8 cellular contexts compared by ENCODE assay signal in genomic region chr2:25877431-25878360, GRCh38. TPM values are rescaled to one million over a fixed set of nuclear protein-coding genes. Genes with fewer than 3 reads are reported as not detected.
DNase-seq lines count a peak whose midpoint lies in the region; ATAC-seq and TF ChIP-seq lines count a peak whose summit lies in the region.

No MANE protein-coding gene starts in this region.

- H3F3A ChIP-seq in GM23338 (replicated peaks; ENCODE audit: low read depth), result peaks cover 4% of the 10 kb centered on the region

- H3K9ac ChIP-seq in DND-41 (ENCODE audit: low read depth, low read length), result peak overlapping the region; percentile 95

- H3K4me3 ChIP-seq in DND-41 (ENCODE audit: low read depth in 1 of 2, low read length in 2 of 2), result peak overlapping the region; percentile 91 to 97
- peak overlapping the region; percentile 97 for H3K4me3 ChIP-seq in GM23338
- peak overlapping the region; percentile 94 for H3K4me3 ChIP-seq in LNCaP clone FGC (ENCODE audit: low read depth, low read length)
- peak overlapping the region; percentile 98 for H3K4me3 ChIP-seq in thoracic aorta

- DNase-seq in DND-41 (peak; percentile 66), GM23338 (ENCODE audit: low spot score) (peak; percentile 77), LNCaP clone FGC (ENCODE audit: low read depth) (peak; percentile 21), SK-N-DZ (ENCODE audit: low spot score) (peak; percentile 52), glomerular visceral epithelial cell (ENCODE audit: extremely low spot score) (peak; percentile 44), osteocyte (ENCODE audit: extremely low spot score, unreplicated experiment) (peak; percentile 85), thoracic aorta (ENCODE audit: low spot score) (no peak)
- peak; percentile 77 for DNase-seq in activated naive CD4-positive, alpha-beta T cell treated with anti-CD3 and anti-CD28 coated beads, Interleukin-2, amount 10 ng/mL, durations not matched to agents 7 days and 5 days

- peaks cover 3% of the 10 kb centered on the region for H3K27me3 Mint-ChIP-seq in GM23338 (ENCODE audit: insufficient read depth, low read depth, poor library complexity)
- H3K27me3 Mint-ChIP-seq in activated naive CD4-positive, alpha-beta T cell treated with anti-CD3 and anti-CD28 coated beads, Interleukin-2, amount 10 ng/mL, durations not matched to agents 7 days and 5 days, result no peaks in the 10 kb centered on the region
- peaks cover 11% of the 10 kb centered on the region for H3K27me3 Mint-ChIP-seq in osteocyte (ENCODE audit: unreplicated experiment)

- H3K27me3 ChIP-seq in DND-41 (ENCODE audit: insufficient read depth, low read length, poor library complexity), result no peaks in the 10 kb centered on the region
- no peaks in the 10 kb centered on the region for H3K27me3 ChIP-seq in GM23338 (ENCODE audit: insufficient read depth)
- no peaks in the 10 kb centered on the region for H3K27me3 ChIP-seq in thoracic aorta (replicated peaks; ENCODE audit: insufficient read depth)

- ATAC-seq in DND-41 (ENCODE audit: insufficient read depth, low read depth), result peak; percentile 60
- peak; percentile 53 for ATAC-seq in GM23338
- peak; percentile 65 for ATAC-seq in thoracic aorta (ENCODE audit: insufficient number of reproducible peaks, low FRiP score, low read depth)

- H3K4me1 ChIP-seq in DND-41 (ENCODE audit: insufficient read depth, low read length) (peaks cover 27% of the 10 kb centered on the region), GM23338 (ENCODE audit: insufficient read depth) (peaks cover 8% of the 10 kb centered on the region; the same call in 1 of the 2 replicates), thoracic aorta (ENCODE audit: control insufficient read depth in 1 of 2, low read depth in 2 of 2) (peaks cover 8 to 19% of the 10 kb centered on the region in 2 donors)

- no peaks in the 10 kb centered on the region for H3K9me3 ChIP-seq in DND-41 (ENCODE audit: insufficient read depth, low read length, severe bottlenecking)
- no peaks in the 10 kb centered on the region for H3K9me3 ChIP-seq in thoracic aorta

- H3K36me3 ChIP-seq in DND-41 (ENCODE audit: insufficient read depth, low read length), result peaks cover 10% of the 10 kb centered on the region
- no peaks in the 10 kb centered on the region for H3K36me3 ChIP-seq in GM23338 (ENCODE audit: insufficient read depth)
- H3K36me3 ChIP-seq in thoracic aorta, result no peaks in the 10 kb centered on the region

- H3K9me3 Mint-ChIP-seq in GM23338 (no peaks in the 10 kb centered on the region), osteocyte (ENCODE audit: unreplicated experiment) (no peaks in the 10 kb centered on the region)
- no peaks in the 10 kb centered on the region for H3K9me3 Mint-ChIP-seq in activated naive CD4-positive, alpha-beta T cell treated with anti-CD3 and anti-CD28 coated beads, Interleukin-2, amount 10 ng/mL, durations not matched to agents 7 days and 5 days

- H3K27ac ChIP-seq in DND-41 (ENCODE audit: low read length) (peak overlapping the region; percentile 90), GM23338 (ENCODE audit: low read depth) (peak overlapping the region; percentile 95), thoracic aorta (peak overlapping the region; percentile 78 to 82)

- H4K20me1 ChIP-seq in DND-41 (ENCODE audit: insufficient read depth, low read length) (peaks cover 11% of the 10 kb centered on the region; the same call in 1 of the 2 replicates), GM23338 (replicated peaks; ENCODE audit: insufficient read depth) (peaks cover 13% of the 10 kb centered on the region)

- TF ChIP-seq CTCF in DND-41 (IDR thresholded peaks at IDR 0.05; ENCODE audit: borderline replicate concordance, extremely low read depth, low read length, poor library complexity, severe bottlenecking) (no peak), GM23338 (conservative IDR thresholded peaks at IDR 0.05; ENCODE audit: low read depth in 2 of 2) (no peak), LNCaP clone FGC (IDR thresholded peaks at IDR 0.05; ENCODE audit: control insufficient read depth, extremely low read depth, insufficient read depth) (no peak), osteocyte (IDR thresholded peaks at IDR 0.05) (no peak), thoracic aorta (IDR thresholded peaks at IDR 0.05) (no peak)

- peaks cover 14% of the 10 kb centered on the region for H3K4me1 Mint-ChIP-seq in GM23338
- H3K4me1 Mint-ChIP-seq in activated naive CD4-positive, alpha-beta T cell treated with anti-CD3 and anti-CD28 coated beads, Interleukin-2, amount 10 ng/mL, durations not matched to agents 7 days and 5 days, result peaks cover 34% of the 10 kb centered on the region
- H3K4me1 Mint-ChIP-seq in osteocyte (ENCODE audit: unreplicated experiment), result peaks cover 28% of the 10 kb centered on the region

- H3K27ac Mint-ChIP-seq in GM23338 (peak overlapping the region; percentile 97), osteocyte (ENCODE audit: unreplicated experiment) (peak overlapping the region; percentile 95)
- H3K27ac Mint-ChIP-seq in activated naive CD4-positive, alpha-beta T cell treated with anti-CD3 and anti-CD28 coated beads, Interleukin-2, amount 10 ng/mL, durations not matched to agents 7 days and 5 days, result peak overlapping the region; percentile 100

- H3K36me3 Mint-ChIP-seq in GM23338 (ENCODE audit: low read depth), result 0 out of 3 replicates have a peak, but pooled peaks cover 6% of the 10 kb centered on the region
- peaks cover 16% of the 10 kb centered on the region for H3K36me3 Mint-ChIP-seq in activated naive CD4-positive, alpha-beta T cell treated with anti-CD3 and anti-CD28 coated beads, Interleukin-2, amount 10 ng/mL, durations not matched to agents 7 days and 5 days
- H3K36me3 Mint-ChIP-seq in osteocyte (ENCODE audit: unreplicated experiment), result peaks cover 11% of the 10 kb centered on the region

- H3K9me2 ChIP-seq in GM23338 (ENCODE audit: insufficient read depth), result no peaks in the 10 kb centered on the region

- H2AFZ ChIP-seq in DND-41 (ENCODE audit: low read depth, low read length) (peak overlapping the region; percentile 83), GM23338 (peak overlapping the region; percentile 82)

- CTCF ChIA-PET in activated naive CD4-positive, alpha-beta T cell treated with anti-CD3 and anti-CD28 coated beads, Interleukin-2, amount 10 ng/mL, durations not matched to agents 7 days and 5 days (lab: Charles Lee), result interaction anchor here (0.6 to 2.1 kb wide), 5 partner anchors 20 to 478 kb away, joined by 3 to 18 read pairs (median 4); no protein-coding TSS in a partner anchor

- H3K4me2 ChIP-seq in DND-41 (ENCODE audit: insufficient read depth, low read length) (peak overlapping the region; percentile 81), GM23338 (peak overlapping the region; percentile 80)

- H3K79me2 ChIP-seq in DND-41 (ENCODE audit: insufficient read depth, low read length) (peaks cover 55% of the 10 kb centered on the region), GM23338 (replicated peaks; ENCODE audit: insufficient read depth) (peaks cover 50% of the 10 kb centered on the region)

- H3K4me3 Mint-ChIP-seq in GM23338 (peak overlapping the region; percentile 98), osteocyte (ENCODE audit: unreplicated experiment) (peak overlapping the region; percentile 97)
- peak overlapping the region; percentile 98 for H3K4me3 Mint-ChIP-seq in activated naive CD4-positive, alpha-beta T cell treated with anti-CD3 and anti-CD28 coated beads, Interleukin-2, amount 10 ng/mL, durations not matched to agents 7 days and 5 days

TF ChIP-seq in GM23338, 12 proteins besides CTCF, POLR2A, EP300 and RAD21 (continues in another document):
- no peak for TF ChIP-seq EZH2 (IDR thresholded peaks at IDR 0.05; ENCODE audit: low read depth, unreplicated experiment)
- no peak for TF ChIP-seq ZNF331 (CRISPR knock-in tag; IDR thresholded peaks at IDR 0.05; ENCODE audit: low read depth)
- no peak; the same call in 1 of the 2 replicates for TF ChIP-seq POLR2AphosphoS5 (IDR thresholded peaks at IDR 0.05; ENCODE audit: low read depth)
- TF ChIP-seq STAT1 (IDR thresholded peaks at IDR 0.05; ENCODE audit: unreplicated experiment), result no peak
- TF ChIP-seq ZNF114 (CRISPR knock-in tag; IDR thresholded peaks at IDR 0.05), result no peak
- TF ChIP-seq CREB1 (CRISPR knock-in tag; IDR thresholded peaks at IDR 0.05; ENCODE audit: low read depth), result no peak

RNA-seq across cellular contexts. Expression of gene ASXL2, which starts 0.6 kb away (rescaled TPM):
- total RNA-seq in GM23338 (2014; rRNA removed; shearing (Covaris generic)), result 21.8 and 22.4 TPM in 2 replicates
- polyA plus RNA-seq in GM23338 (2016; fragmentation: Nextera tagmentation; extraction: Ambion mirVana), result 6.6 and 7.0 TPM in 2 replicates
- 2.5 and 3.0 TPM in 2 replicates for polyA plus RNA-seq in SK-N-DZ (2014; cell fraction: cytosol; rRNA removed)
- 2.6 and 4.7 TPM in 2 replicates for polyA plus RNA-seq in SK-N-DZ (2014; cell fraction: nucleus; rRNA removed)
- total RNA-seq in osteocyte, result 32.7 and 34.0 TPM in 2 replicates
- 10 to 100 TPM; 14.5 to 15.6 TPM for total RNA-seq in thoracic aorta
